Comparison of ENCODE assay signal across 7 cellular contexts in genomic region chr6:868212-868611, GRCh38.
"Had no signal": no experiment of that assay in that cellular context is flagged by ENCODE, and none has a peak within 500 bp of the region (broad histone marks: within the 10 kb centered on the region; RNA-seq: fewer than 3 reads in every experiment).

No MANE protein-coding gene starts in this region.

- H3K27ac ChIP-seq: GM23248, HL-60 had no signal

- DNase-seq: GM23248, GOT3, H7, HFFc6, KBM-7 had no signal

- H3K4me3 ChIP-seq: GM23248, HAP-1 had no signal

- H3K36me3 ChIP-seq: HAP-1 had no signal

- H3K9me3 ChIP-seq: HAP-1 had no signal

- H3K4me1 ChIP-seq: HAP-1 had no signal
